8 cellular contexts compared by ENCODE assay signal in the genomic region with DNA sequence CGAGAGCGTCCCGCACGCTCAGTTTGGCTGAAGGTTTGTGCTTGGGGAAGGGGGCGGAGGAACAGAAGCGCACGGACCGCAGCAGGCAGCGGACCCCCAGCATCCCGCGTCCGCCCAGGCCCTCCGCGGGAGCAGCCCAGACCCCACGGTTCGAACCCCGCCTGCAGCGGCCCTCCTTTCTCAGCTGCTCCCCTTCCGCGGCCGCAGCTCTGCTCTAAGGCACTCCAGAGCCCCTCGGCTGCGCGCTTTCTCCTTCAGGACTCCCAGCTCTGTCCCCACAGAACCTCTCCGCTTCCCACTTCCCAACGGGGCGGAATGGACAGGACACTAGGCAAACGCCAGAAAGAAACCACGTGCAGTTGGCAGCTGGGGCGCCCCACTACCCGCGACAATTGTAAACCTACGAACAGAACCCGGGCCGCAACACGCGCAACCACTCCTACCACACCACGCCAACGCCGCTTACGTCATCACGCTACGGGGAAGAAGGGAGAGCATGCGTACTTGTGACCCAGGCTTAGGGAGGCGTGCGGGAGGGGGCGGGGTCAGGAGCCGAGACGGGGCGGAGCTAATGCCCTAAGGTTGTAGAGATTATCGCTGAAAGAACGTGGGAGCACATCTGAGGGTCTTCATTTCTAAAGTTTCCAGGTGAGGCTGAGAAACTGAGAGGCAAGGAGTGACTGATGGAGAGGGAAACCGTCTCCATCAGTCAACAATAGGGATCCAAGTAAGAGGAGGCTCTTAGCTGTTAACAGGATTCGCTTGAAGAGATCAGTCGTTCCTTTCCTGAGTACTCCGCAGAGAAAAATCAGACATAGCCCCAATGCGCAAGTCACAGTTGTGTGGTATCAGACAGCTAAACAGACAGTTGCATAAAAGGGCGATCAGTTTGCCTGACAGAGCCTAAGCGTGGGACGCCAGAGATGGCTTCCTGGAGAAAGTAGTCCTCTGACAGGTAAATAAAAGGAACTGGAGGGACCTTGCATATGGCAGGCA. TPM values are rescaled to one million over a fixed set of nuclear protein-coding genes. Genes with fewer than 3 reads are reported as not detected.
DNase-seq lines count a peak whose midpoint lies in the region; ATAC-seq and TF ChIP-seq lines count a peak whose summit lies in the region.

A gene with protein sequence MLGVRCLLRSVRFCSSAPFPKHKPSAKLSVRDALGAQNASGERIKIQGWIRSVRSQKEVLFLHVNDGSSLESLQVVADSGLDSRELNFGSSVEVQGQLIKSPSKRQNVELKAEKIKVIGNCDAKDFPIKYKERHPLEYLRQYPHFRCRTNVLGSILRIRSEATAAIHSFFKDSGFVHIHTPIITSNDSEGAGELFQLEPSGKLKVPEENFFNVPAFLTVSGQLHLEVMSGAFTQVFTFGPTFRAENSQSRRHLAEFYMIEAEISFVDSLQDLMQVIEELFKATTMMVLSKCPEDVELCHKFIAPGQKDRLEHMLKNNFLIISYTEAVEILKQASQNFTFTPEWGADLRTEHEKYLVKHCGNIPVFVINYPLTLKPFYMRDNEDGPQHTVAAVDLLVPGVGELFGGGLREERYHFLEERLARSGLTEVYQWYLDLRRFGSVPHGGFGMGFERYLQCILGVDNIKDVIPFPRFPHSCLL (minus strand): TSS at position 479 of the 996 bp plus-strand sequence. CDS start 376 bp downstream, at position 103.

- peak; percentile 52 for TF ChIP-seq POLR2A in testis (IDR thresholded peaks at IDR 0.05)

- DNase-seq in NCI-H1092 treated with DMSO at 0.1 percent for 48 hours (lab: John Stamatoyannopoulos, UW) (peak; percentile 99), SKM-1 (lab: John Stamatoyannopoulos, UW; ENCODE audit: unreplicated experiment) (peak; percentile 97), glomerular visceral epithelial cell (ENCODE audit: extremely low spot score) (peak; percentile 95), omental fat pad (ENCODE audit: low spot score) (peak; percentile 97), testis (peak; percentile 99)
- DNase-seq in activated naive CD4-positive, alpha-beta T cell treated with anti-CD3 and anti-CD28 coated beads, Interleukin-2, amount 50 U/mL, for 72 hours (ENCODE audit: low spot score in 2 of 2) = peak; percentile 94 to 95

- H3K36me3 Mint-ChIP-seq in activated naive CD4-positive, alpha-beta T cell treated with anti-CD3 and anti-CD28 coated beads, Interleukin-2, amount 50 U/mL, for 72 hours = peaks cover 6 to 7% of the 10 kb centered on the region in 2 donors

- no peaks in the 10 kb centered on the region for H3K27me3 ChIP-seq in testis

- peak within 1 kb of the TSS; percentile 94 to 98 for H3K27ac Mint-ChIP-seq in activated naive CD4-positive, alpha-beta T cell treated with anti-CD3 and anti-CD28 coated beads, Interleukin-2, amount 50 U/mL, for 72 hours

- ATAC-seq in HG02610 (IDR thresholded peaks at IDR 0.05; ENCODE audit: unreplicated experiment) = peak; percentile 94
- ATAC-seq in activated naive CD4-positive, alpha-beta T cell treated with anti-CD3 and anti-CD28 coated beads, Interleukin-2, amount 50 U/mL, for 72 hours = peak; percentile 97 to 98
- ATAC-seq in omental fat pad (ENCODE audit: low FRiP score) = peak; percentile 100

- WGBS in testis, 2 donors = 0 to 1% methylated on average over 36 to 60 of the region's 60 CpGs

- no peak for TF ChIP-seq CTCF in omental fat pad (IDR thresholded peaks at IDR 0.05)
- no peak for TF ChIP-seq CTCF in testis (IDR thresholded peaks at IDR 0.05)

- H3K9me3 ChIP-seq in testis = no peaks in the 10 kb centered on the region

- H3K27ac ChIP-seq in testis = peak within 1 kb of the TSS; percentile 84 to 89

- no peaks in the 10 kb centered on the region for H3K9me3 Mint-ChIP-seq in activated naive CD4-positive, alpha-beta T cell treated with anti-CD3 and anti-CD28 coated beads, Interleukin-2, amount 50 U/mL, for 72 hours

- intact Hi-C loops in testis (cut with DNase I; ENCODE audit: low total_unique reads) = no loop called here

- H3K4me1 ChIP-seq in testis = peaks cover 8% of the 10 kb centered on the region

- H3K4me3 ChIP-seq in GM08714 (ENCODE audit: low read length) = peak within 1 kb of the TSS; percentile 89
- peak within 1 kb of the TSS; percentile 75 to 88 for H3K4me3 ChIP-seq in testis

- H3K36me3 ChIP-seq in testis (ENCODE audit: low read depth, missing control alignments) = no peaks in the 10 kb centered on the region

RNA-seq across cellular contexts. Expression of the gene that starts here (rescaled TPM):
- 10 to 100 TPM; 18.5 to 18.7 TPM for total RNA-seq in activated naive CD4-positive, alpha-beta T cell treated with anti-CD3 and anti-CD28 coated beads, Interleukin-2, amount 50 U/mL, for 72 hours
- total RNA-seq in omental fat pad (10 to 100 TPM; 10.6 to 20.3 (median 12.9) TPM), testis (10 to 100 TPM; 21.3 to 22.6 TPM)
- polyA plus RNA-seq in testis (ENCODE audit: insufficient read depth, low read depth, low replicate concordance) = 9.8 TPM

Comparison
In these comparisons a context has a peak if more than half of its experiments do, and no peak if none do; other contexts are left out.
1. Peak in every context shown above with its lines: DNase-seq, ATAC-seq, H3K4me3 ChIP-seq and H3K27ac ChIP-seq.